ENCODE assay signal across 1 cellular context in genomic region chr19:3984908-3985642, GRCh38.
TF ChIP-seq lines count a peak whose summit lies in the region.

Gene EEF2, minus strand, starts transcription at chr19:3985463. Its CDS starts 83 bp downstream, at chr19:3985380.

TF ChIP-seq in HepG2, 621 proteins besides CTCF, POLR2A, EP300 and RAD21 (continued from another document and continues in another):
- TF ChIP-seq, protein P1, sequence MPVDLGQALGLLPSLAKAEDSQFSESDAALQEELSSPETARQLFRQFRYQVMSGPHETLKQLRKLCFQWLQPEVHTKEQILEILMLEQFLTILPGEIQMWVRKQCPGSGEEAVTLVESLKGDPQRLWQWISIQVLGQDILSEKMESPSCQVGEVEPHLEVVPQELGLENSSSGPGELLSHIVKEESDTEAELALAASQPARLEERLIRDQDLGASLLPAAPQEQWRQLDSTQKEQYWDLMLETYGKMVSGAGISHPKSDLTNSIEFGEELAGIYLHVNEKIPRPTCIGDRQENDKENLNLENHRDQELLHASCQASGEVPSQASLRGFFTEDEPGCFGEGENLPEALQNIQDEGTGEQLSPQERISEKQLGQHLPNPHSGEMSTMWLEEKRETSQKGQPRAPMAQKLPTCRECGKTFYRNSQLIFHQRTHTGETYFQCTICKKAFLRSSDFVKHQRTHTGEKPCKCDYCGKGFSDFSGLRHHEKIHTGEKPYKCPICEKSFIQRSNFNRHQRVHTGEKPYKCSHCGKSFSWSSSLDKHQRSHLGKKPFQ (CRISPR knock-in tag; IDR thresholded peaks at IDR 0.05; ENCODE audit: insufficient replicate concordance): peak; percentile 77
- TF ChIP-seq RBFOX2 (IDR thresholded peaks at IDR 0.05; ENCODE audit: low read depth, low read length) (peak; percentile 100), SMC3 (IDR thresholded peaks at IDR 0.05; ENCODE audit: low read length) (no peak), NR3C1 (CRISPR knock-in tag; IDR thresholded peaks at IDR 0.05) (no peak), ASH2L (IDR thresholded peaks at IDR 0.05; ENCODE audit: insufficient read length, low read depth, low read length) (peak; percentile 97), CREB1 (IDR thresholded peaks at IDR 0.05) (peak; percentile 92), CREB1 (CRISPR knock-in tag; IDR thresholded peaks at IDR 0.05) (peak; percentile 86), ZNF775 (CRISPR knock-in tag; IDR thresholded peaks at IDR 0.05; ENCODE audit: borderline replicate concordance) (no peak; the same call in 1 of the 2 replicates), ZSCAN21 (CRISPR knock-in tag; IDR thresholded peaks at IDR 0.05; ENCODE audit: borderline replicate concordance) (peak; percentile 68; the same call in 1 of the 2 replicates), CHCHD3 (CRISPR knock-in tag; IDR thresholded peaks at IDR 0.05) (peak; percentile 55; the same call in 1 of the 2 replicates), ZNF275 (CRISPR knock-in tag; IDR thresholded peaks at IDR 0.05; ENCODE audit: borderline replicate concordance) (peak; percentile 77; the same call in 1 of the 2 replicates), MYC (CRISPR knock-in tag; IDR thresholded peaks at IDR 0.05; ENCODE audit: borderline replicate concordance) (peak; percentile 99), ZBTB1 (CRISPR knock-in tag; IDR thresholded peaks at IDR 0.05; ENCODE audit: borderline replicate concordance) (no peak), NPAS2 (CRISPR knock-in tag; IDR thresholded peaks at IDR 0.05; ENCODE audit: borderline replicate concordance) (no peak), ZNF549 (CRISPR knock-in tag; IDR thresholded peaks at IDR 0.05) (0 out of 2 replicates have a peak, but pooled peaks have one; percentile 6), GZF1 (CRISPR knock-in tag; IDR thresholded peaks at IDR 0.05) (peak; percentile 56; the same call in 1 of the 2 replicates), ZNF839 (CRISPR knock-in tag; IDR thresholded peaks at IDR 0.05; ENCODE audit: borderline replicate concordance) (peak; percentile 86; the same call in 1 of the 2 replicates), ATF7-NPFF (CRISPR knock-in tag; IDR thresholded peaks at IDR 0.05; ENCODE audit: low read depth) (peak; percentile 91), ZBTB4 (CRISPR knock-in tag; IDR thresholded peaks at IDR 0.05; ENCODE audit: borderline replicate concordance) (peak; percentile 41; the same call in 1 of the 2 replicates), SCMH1 (CRISPR knock-in tag; IDR thresholded peaks at IDR 0.05; ENCODE audit: borderline replicate concordance) (no peak), IKZF4 (CRISPR knock-in tag; IDR thresholded peaks at IDR 0.05; ENCODE audit: borderline replicate concordance, low read depth, not compliant biosample characterization) (no peak), SP5 (CRISPR knock-in tag; IDR thresholded peaks at IDR 0.05; ENCODE audit: borderline replicate concordance, low read depth) (no peak), PCBP2 (optimal IDR thresholded peaks at IDR 0.05; ENCODE audit: low read depth, low read length, poor library complexity, severe bottlenecking) (no peak), HOXA5 (CRISPR knock-in tag; IDR thresholded peaks at IDR 0.05) (peak; percentile 73), NCOA1 (CRISPR knock-in tag; IDR thresholded peaks at IDR 0.05) (0 out of 2 replicates have a peak, but pooled peaks have one; percentile 40), ZFX (CRISPR knock-in tag; IDR thresholded peaks at IDR 0.05; ENCODE audit: low read depth) (peak; percentile 86), ZNF235 (CRISPR knock-in tag; IDR thresholded peaks at IDR 0.05; ENCODE audit: borderline replicate concordance) (peak; percentile 93; the same call in 1 of the 2 replicates), ZNF572 (CRISPR knock-in tag; IDR thresholded peaks at IDR 0.05) (no peak), ZNF816 (CRISPR knock-in tag; IDR thresholded peaks at IDR 0.05; ENCODE audit: borderline replicate concordance) (peak; percentile 81; the same call in 1 of the 2 replicates), MEIS2 (CRISPR knock-in tag; IDR thresholded peaks at IDR 0.05) (peak; percentile 69), ZBTB46 (CRISPR knock-in tag; IDR thresholded peaks at IDR 0.05; ENCODE audit: borderline replicate concordance) (no peak), JUND (CRISPR knock-in tag; IDR thresholded peaks at IDR 0.05) (peak; percentile 87), KLF9 (CRISPR knock-in tag; IDR thresholded peaks at IDR 0.05; ENCODE audit: low read depth) (0 out of 2 replicates have a peak, but pooled peaks have one; percentile 36), THAP8 (CRISPR knock-in tag; IDR thresholded peaks at IDR 0.05; ENCODE audit: borderline replicate concordance) (no peak), U2AF1 (optimal IDR thresholded peaks at IDR 0.05; ENCODE audit: low read depth, low read length) (peak; percentile 88), ZNF225 (CRISPR knock-in tag; IDR thresholded peaks at IDR 0.05) (peak; percentile 95), HIVEP1 (CRISPR knock-in tag; IDR thresholded peaks at IDR 0.05) (peak; percentile 79), ZNF589 (CRISPR knock-in tag; conservative IDR thresholded peaks at IDR 0.05) (peak; percentile 93), ZNF563 (CRISPR knock-in tag; IDR thresholded peaks at IDR 0.05) (peak; percentile 98), ATF1 (CRISPR knock-in tag; IDR thresholded peaks at IDR 0.05) (peak; percentile 73; the same call in 1 of the 2 replicates), HDAC1 (CRISPR knock-in tag; IDR thresholded peaks at IDR 0.05) (peak; percentile 96)
- TF ChIP-seq, protein P2, sequence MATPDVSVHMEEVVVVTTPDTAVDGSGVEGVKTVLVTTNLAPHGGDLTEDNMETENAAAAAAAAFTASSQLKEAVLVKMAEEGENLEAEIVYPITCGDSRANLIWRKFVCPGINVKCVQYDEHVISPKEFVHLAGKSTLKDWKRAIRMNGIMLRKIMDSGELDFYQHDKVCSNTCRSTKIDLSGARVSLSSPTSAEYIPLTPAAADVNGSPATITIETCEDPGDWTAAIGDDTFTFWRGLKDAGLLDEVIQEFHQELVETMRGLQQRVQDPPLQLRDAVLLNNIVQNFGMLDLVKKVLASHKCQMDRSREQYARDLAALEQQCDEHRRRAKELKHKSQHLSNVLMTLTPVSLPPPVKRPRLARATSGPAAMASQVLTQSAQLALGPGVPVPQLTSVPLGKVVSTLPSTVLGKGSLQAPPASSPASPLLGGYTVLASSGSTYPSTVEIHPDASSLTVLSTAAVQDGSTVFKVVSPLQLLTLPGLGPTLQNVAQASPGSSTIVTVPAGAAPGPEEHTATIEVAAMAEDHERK (CRISPR knock-in tag; IDR thresholded peaks at IDR 0.05; ENCODE audit: low read depth): peak; percentile 67; the same call in 1 of the 2 replicates
- TF ChIP-seq, protein P3, sequence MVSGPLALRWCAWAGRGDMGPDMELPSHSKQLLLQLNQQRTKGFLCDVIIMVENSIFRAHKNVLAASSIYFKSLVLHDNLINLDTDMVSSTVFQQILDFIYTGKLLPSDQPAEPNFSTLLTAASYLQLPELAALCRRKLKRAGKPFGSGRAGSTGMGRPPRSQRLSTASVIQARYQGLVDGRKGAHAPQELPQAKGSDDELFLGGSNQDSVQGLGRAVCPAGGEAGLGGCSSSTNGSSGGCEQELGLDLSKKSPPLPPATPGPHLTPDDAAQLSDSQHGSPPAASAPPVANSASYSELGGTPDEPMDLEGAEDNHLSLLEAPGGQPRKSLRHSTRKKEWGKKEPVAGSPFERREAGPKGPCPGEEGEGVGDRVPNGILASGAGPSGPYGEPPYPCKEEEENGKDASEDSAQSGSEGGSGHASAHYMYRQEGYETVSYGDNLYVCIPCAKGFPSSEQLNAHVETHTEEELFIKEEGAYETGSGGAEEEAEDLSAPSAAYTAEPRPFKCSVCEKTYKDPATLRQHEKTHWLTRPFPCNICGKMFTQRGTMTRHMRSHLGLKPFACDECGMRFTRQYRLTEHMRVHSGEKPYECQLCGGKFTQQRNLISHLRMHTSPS (CRISPR knock-in tag; IDR thresholded peaks at IDR 0.05; ENCODE audit: low read depth): 0 out of 2 replicates have a peak, but pooled peaks have one; percentile 6
- TF ChIP-seq, protein P4, sequence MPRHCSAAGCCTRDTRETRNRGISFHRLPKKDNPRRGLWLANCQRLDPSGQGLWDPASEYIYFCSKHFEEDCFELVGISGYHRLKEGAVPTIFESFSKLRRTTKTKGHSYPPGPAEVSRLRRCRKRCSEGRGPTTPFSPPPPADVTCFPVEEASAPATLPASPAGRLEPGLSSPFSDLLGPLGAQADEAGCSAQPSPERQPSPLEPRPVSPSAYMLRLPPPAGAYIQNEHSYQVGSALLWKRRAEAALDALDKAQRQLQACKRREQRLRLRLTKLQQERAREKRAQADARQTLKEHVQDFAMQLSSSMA (CRISPR knock-in tag; IDR thresholded peaks at IDR 0.05): 0 out of 2 replicates have a peak, but pooled peaks have one; percentile 48
- TF ChIP-seq, protein P5, sequence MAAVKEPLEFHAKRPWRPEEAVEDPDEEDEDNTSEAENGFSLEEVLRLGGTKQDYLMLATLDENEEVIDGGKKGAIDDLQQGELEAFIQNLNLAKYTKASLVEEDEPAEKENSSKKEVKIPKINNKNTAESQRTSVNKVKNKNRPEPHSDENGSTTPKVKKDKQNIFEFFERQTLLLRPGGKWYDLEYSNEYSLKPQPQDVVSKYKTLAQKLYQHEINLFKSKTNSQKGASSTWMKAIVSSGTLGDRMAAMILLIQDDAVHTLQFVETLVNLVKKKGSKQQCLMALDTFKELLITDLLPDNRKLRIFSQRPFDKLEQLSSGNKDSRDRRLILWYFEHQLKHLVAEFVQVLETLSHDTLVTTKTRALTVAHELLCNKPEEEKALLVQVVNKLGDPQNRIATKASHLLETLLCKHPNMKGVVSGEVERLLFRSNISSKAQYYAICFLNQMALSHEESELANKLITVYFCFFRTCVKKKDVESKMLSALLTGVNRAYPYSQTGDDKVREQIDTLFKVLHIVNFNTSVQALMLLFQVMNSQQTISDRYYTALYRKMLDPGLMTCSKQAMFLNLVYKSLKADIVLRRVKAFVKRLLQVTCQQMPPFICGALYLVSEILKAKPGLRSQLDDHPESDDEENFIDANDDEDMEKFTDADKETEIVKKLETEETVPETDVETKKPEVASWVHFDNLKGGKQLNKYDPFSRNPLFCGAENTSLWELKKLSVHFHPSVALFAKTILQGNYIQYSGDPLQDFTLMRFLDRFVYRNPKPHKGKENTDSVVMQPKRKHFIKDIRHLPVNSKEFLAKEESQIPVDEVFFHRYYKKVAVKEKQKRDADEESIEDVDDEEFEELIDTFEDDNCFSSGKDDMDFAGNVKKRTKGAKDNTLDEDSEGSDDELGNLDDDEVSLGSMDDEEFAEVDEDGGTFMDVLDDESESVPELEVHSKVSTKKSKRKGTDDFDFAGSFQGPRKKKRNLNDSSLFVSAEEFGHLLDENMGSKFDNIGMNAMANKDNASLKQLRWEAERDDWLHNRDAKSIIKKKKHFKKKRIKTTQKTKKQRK (IDR thresholded peaks at IDR 0.05; ENCODE audit: low read length): no peak
- TF ChIP-seq, protein P6, sequence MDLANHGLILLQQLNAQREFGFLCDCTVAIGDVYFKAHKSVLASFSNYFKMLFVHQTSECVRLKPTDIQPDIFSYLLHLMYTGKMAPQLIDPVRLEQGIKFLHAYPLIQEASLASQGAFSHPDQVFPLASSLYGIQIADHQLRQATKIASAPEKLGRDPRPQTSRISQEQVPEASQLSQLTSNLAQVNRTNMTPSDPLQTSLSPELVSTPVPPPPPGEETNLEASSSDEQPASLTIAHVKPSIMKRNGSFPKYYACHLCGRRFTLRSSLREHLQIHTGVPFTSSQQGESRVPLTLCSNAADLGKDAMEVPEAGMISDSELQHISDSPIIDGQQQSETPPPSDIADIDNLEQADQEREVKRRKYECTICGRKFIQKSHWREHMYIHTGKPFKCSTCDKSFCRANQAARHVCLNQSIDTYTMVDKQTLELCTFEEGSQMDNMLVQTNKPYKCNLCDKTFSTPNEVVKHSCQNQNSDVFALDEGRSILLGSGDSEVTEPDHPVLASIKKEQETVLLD (CRISPR knock-in tag; IDR thresholded peaks at IDR 0.05; ENCODE audit: low read depth): 0 out of 2 replicates have a peak, but pooled peaks have one; percentile 53
